1 cellular context compared by ENCODE assay signal in the genomic region with DNA sequence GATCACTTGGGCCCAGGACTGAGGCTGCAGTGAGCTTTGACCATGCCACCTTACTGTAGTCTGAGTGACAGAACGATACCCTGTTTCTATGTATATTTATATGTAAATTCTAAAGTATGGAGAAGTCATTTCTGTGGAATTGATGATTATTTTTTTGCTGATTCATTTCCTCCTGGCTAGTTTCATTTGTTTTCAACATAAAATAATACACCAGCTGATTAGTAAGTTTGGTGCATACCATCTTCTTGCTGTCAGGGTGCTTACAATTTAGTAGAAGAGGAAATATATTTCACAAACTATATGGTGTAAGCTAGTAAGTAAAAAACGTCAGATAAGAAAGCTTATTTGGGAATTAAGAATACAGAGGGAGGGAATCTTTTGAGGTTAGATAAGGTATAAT.
TF ChIP-seq lines count a peak whose summit lies in the region.

No MANE protein-coding gene starts in this region.

TF ChIP-seq in K562, 482 proteins besides CTCF, POLR2A, EP300 and RAD21 (continued from another document):
- TF ChIP-seq, protein P1, sequence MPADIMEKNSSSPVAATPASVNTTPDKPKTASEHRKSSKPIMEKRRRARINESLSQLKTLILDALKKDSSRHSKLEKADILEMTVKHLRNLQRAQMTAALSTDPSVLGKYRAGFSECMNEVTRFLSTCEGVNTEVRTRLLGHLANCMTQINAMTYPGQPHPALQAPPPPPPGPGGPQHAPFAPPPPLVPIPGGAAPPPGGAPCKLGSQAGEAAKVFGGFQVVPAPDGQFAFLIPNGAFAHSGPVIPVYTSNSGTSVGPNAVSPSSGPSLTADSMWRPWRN (IDR thresholded peaks at IDR 0.05; ENCODE audit: low read depth) = no peak
